1 cellular context compared by ENCODE assay signal in the genomic region with DNA sequence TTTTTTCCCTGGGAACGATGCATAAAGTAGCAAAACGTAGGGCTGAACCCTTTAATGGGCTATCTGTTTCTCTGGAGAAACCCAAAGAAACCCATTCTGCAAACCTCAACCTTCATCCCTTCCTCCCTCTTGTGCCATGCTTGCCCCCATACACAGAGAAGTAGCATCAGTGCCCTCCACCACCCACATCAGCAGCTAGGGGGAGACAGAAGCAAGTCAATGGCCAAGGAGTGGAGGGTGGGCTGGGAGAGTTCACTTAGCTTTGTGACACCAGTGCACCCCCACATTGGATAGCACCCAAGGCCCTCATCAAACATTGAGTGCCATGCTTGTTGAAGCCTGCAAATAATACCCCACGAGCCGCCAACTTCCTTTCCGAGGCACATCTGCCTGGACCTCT.
TF ChIP-seq lines count a peak whose summit lies in the region.

No MANE protein-coding gene starts in this region.

TF ChIP-seq in HepG2, 621 proteins besides CTCF, POLR2A, EP300 and RAD21:
- TF ChIP-seq, protein P1, sequence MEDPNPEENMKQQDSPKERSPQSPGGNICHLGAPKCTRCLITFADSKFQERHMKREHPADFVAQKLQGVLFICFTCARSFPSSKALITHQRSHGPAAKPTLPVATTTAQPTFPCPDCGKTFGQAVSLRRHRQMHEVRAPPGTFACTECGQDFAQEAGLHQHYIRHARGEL (CRISPR knock-in tag; IDR thresholded peaks at IDR 0.05): peak; percentile 99
- TF ChIP-seq DNMT3B (CRISPR knock-in tag; conservative IDR thresholded peaks at IDR 0.05) (no peak), STAG1 (CRISPR knock-in tag; IDR thresholded peaks at IDR 0.05) (peak; percentile 61)
